Comparison of ENCODE assay signal across 9 cellular contexts in the genomic region with DNA sequence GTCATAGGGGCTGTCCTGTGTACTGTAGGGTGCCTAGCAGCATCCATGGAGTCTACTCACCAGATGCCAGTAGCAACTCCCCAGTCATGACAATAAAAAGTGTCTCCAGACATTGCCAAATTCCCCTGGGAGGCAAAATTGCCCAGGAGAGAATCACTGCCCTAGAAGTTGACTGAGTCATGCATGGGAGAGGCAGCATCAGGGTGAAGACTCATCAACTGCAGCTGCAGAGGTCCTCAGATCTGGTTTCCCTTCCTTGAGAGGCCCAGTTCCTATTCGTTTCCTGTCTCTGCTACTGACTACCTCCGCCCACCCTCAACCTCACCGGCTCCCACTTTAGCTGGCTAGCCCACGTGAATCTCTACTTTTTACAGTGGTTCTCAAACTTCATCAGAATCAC.
A peak's percentile ranks its signal among the peaks of the same experiment; 100 is the strongest.
DNase-seq lines count a peak whose midpoint lies in the region; FAIRE-seq and TF ChIP-seq lines count a peak whose summit lies in the region.
"Had no signal": no experiment of that assay in that cellular context is flagged by ENCODE, and none has a peak within 500 bp of the region (broad histone marks: within the 10 kb centered on the region; RNA-seq: fewer than 3 reads in every experiment).

No MANE protein-coding gene starts in this region.

- TF ChIP-seq CTCF in bronchial epithelial cell (IDR thresholded peaks at IDR 0.05; ENCODE audit: insufficient read depth, low read length, severe bottlenecking) = no peak

- no peaks in the 10 kb centered on the region for H3K27me3 ChIP-seq in bronchial epithelial cell (ENCODE audit: control insufficient read depth, insufficient read depth, low read length)
- H3K27me3 ChIP-seq: ovary had no signal

- no peaks in the 10 kb centered on the region for H3K36me3 ChIP-seq in bronchial epithelial cell (ENCODE audit: control insufficient read depth, insufficient read depth, low read length)
- H3K36me3 ChIP-seq: ovary had no signal

- no peak for FAIRE-seq in bronchial epithelial cell (lab: Jason Lieb, UNC)

- no peak overlapping the region for H3K4me3 ChIP-seq in bronchial epithelial cell (ENCODE audit: low read depth, low read length)
- H3K4me3 ChIP-seq in skeletal muscle cell (ENCODE audit: low read depth, low read length) = no peak overlapping the region
- H3K4me3 ChIP-seq: ovary had no signal

- peak; percentile 29 for DNase-seq in activated CD4-positive, alpha-beta T cell treated with anti-CD3 and anti-CD28 coated beads for 48 hours
- no peak for DNase-seq in activated CD4-positive, alpha-beta T cell treated with anti-CD3 and anti-CD28 coated beads, Interleukin-2, amount 50 U/mL, for 4 hours
- DNase-seq in HT1080 (ENCODE audit: low read depth) = peak; percentile 96
- DNase-seq in bronchial epithelial cell (ENCODE audit: low read depth) = peak; percentile 49
- DNase-seq in skeletal muscle cell (ENCODE audit: low read depth) = peak; percentile 89
- no peak for DNase-seq in pons (ENCODE audit: low spot score)
- DNase-seq in amygdala (lab: John Stamatoyannopoulos, UW) = no peak
- no peak for DNase-seq in SIG-M5 treated with dmso at 0.1 percent for 504 hours (lab: John Stamatoyannopoulos, UW; ENCODE audit: unreplicated experiment)
- DNase-seq: ovary had no signal

Comparison
In these comparisons a context has a peak if more than half of its experiments do, and no peak if none do; other contexts are left out.
1. DNase-seq: peak in activated CD4-positive, alpha-beta T cell treated with anti-CD3 and anti-CD28 coated beads for 48 hours (single experiment), HT1080 (single experiment), bronchial epithelial cell (single experiment) and skeletal muscle cell (single experiment); none in activated CD4-positive, alpha-beta T cell treated with anti-CD3 and anti-CD28 coated beads, Interleukin-2, amount 50 U/mL, for 4 hours (0 of 2), pons (single experiment), amygdala (0 of 56) and SIG-M5 treated with dmso at 0.1 percent for 504 hours (single experiment).